ENCODE assay signal across 15 cellular contexts in the genomic region with DNA sequence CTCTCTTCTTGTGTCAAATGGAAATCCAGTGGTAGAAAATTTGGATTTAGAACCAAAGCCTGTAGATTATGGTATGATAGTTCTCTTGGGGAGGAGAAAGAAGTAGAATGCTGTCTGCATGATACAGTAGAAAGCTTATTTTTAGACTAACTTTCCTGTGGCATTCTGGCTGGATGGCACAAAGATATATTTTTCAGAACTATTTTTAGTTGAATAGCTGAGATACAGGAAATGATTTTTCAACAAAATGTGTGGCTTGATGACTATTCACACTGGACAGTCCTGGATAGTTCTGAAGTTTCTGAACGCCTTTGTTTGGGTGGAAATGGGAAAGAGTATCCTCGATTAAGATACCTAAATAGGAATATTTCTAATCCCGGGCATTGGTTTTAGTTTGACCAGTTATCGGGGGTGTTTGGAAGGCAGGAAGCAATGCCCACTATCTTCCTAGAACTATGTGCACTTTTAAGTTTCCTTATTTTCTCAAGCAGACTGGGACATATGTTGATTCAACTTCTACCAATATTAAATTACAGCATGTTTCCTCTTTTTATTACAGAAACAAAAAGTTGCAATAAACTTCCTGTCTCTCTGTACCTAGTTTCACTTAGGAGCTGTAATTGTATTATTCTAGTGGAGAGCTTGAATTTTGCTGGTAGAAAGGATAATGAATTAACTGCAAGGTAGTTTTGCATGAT. TPM values are rescaled to one million over a fixed set of nuclear protein-coding genes. Genes with fewer than 3 reads are reported as not detected.
A peak's percentile ranks its signal among the peaks of the same experiment; 100 is the strongest.
DNase-seq lines count a peak whose midpoint lies in the region; ATAC-seq and TF ChIP-seq lines count a peak whose summit lies in the region.
"Had no signal": no experiment of that assay in that cellular context is flagged by ENCODE, and none has a peak within 500 bp of the region (broad histone marks: within the 10 kb centered on the region; RNA-seq: fewer than 3 reads in every experiment).

No MANE protein-coding gene starts in this region.

- no peaks in the 10 kb centered on the region for H3K9me3 ChIP-seq in heart left ventricle
- H3K9me3 ChIP-seq: esophagus muscularis mucosa, ovary had no signal

- no peaks in the 10 kb centered on the region for H3K9me3 Mint-ChIP-seq in dendritic cell treated with granulocyte-macrophage colony-stimulating factor and Interleukin-4, amounts not matched to agents 40 ng/mL and 50 ng/mL, for 4 days
- H3K9me3 Mint-ChIP-seq in progenitor cell of endocrine pancreas (ENCODE audit: low read depth), result no peaks in the 10 kb centered on the region
- H3K9me3 Mint-ChIP-seq: GM23338 had no signal

- H3K36me3 ChIP-seq in heart left ventricle, result peaks cover 0 to 7% (median 0%) of the 10 kb centered on the region in 9 donors
- H3K36me3 ChIP-seq: ovary had no signal

- H3K27me3 ChIP-seq in heart left ventricle (no peaks in the 10 kb centered on the region), HL-60 (ENCODE audit: insufficient read depth, poor library complexity, severe bottlenecking) (no peaks in the 10 kb centered on the region)
- H3K27me3 ChIP-seq: esophagus muscularis mucosa, ovary had no signal

- H3K4me3 Mint-ChIP-seq in dendritic cell treated with granulocyte-macrophage colony-stimulating factor and Interleukin-4, amounts not matched to agents 40 ng/mL and 50 ng/mL, for 4 days, result peak overlapping the region; percentile 39
- H3K4me3 Mint-ChIP-seq in progenitor cell of endocrine pancreas (ENCODE audit: low read depth), result no peak overlapping the region
- H3K4me3 Mint-ChIP-seq: GM23338 had no signal

- H3K27ac Mint-ChIP-seq in dendritic cell treated with granulocyte-macrophage colony-stimulating factor and Interleukin-4, amounts not matched to agents 40 ng/mL and 50 ng/mL, for 4 days, result peak overlapping the region; percentile 56
- H3K27ac Mint-ChIP-seq in progenitor cell of endocrine pancreas, result no peak overlapping the region
- H3K27ac Mint-ChIP-seq: GM23338 had no signal

- peak overlapping the region in 7 of 12 donors; percentile 0 to 26 (median 18) for H3K4me3 ChIP-seq in heart left ventricle
- no peak overlapping the region for H3K4me3 ChIP-seq in HL-60 (replicated peaks; ENCODE audit: insufficient read depth, low read length)
- H3K4me3 ChIP-seq: esophagus muscularis mucosa, GM23338, ovary had no signal

- peaks cover 0 to 20% (median 0%) of the 10 kb centered on the region in 12 donors for H3K4me1 ChIP-seq in heart left ventricle

- no peak for DNase-seq in heart left ventricle
- no peak for DNase-seq in cardiac septum (ENCODE audit: low spot score)
- no peak for DNase-seq in HL-60 (ENCODE audit: low read depth in 1 of 2, low spot score in 1 of 2)
- no peak for DNase-seq in inferior parietal cortex (ENCODE audit: extremely low spot score)
- DNase-seq in NCI-H2196 (lab: John Stamatoyannopoulos, UW; ENCODE audit: unreplicated experiment), result no peak
- DNase-seq in progenitor cell of endocrine pancreas (ENCODE audit: low spot score, unreplicated experiment), result no peak
- DNase-seq: activated naive CD4-positive, alpha-beta T cell treated with anti-CD3 and anti-CD28 coated beads, Interleukin-2, amount 50 U/mL, for 16 hours; mesendoderm; NCI-H1105 treated with DMSO at 0.1 percent for 48 hours; NCI-H446; ovary had no signal

- peaks cover 15% of the 10 kb centered on the region for H3K4me1 Mint-ChIP-seq in dendritic cell treated with granulocyte-macrophage colony-stimulating factor and Interleukin-4, amounts not matched to agents 40 ng/mL and 50 ng/mL, for 4 days (ENCODE audit: low read depth)
- no peaks in the 10 kb centered on the region for H3K4me1 Mint-ChIP-seq in progenitor cell of endocrine pancreas (ENCODE audit: low read depth)
- H3K4me1 Mint-ChIP-seq: GM23338 had no signal

- intact Hi-C loops in heart left ventricle (cut with DNase I), result no loop called here
- intact Hi-C loops in cardiac septum (cut with DNase I), result no loop called here
- intact Hi-C loops in dendritic cell treated with granulocyte-macrophage colony-stimulating factor and Interleukin-4, amounts not matched to agents 40 ng/mL and 50 ng/mL, for 4 days (cut with micrococcal nuclease), result no loop called here

- no peak for TF ChIP-seq CTCF in heart left ventricle (IDR thresholded peaks at IDR 0.05)
- TF ChIP-seq CTCF in HL-60 (IDR thresholded peaks at IDR 0.05; ENCODE audit: insufficient read depth, low read length), result no peak
- no peak for TF ChIP-seq CTCF in progenitor cell of endocrine pancreas (IDR thresholded peaks at IDR 0.05; ENCODE audit: unreplicated experiment)

- no peaks in the 10 kb centered on the region for H3K36me3 Mint-ChIP-seq in dendritic cell treated with granulocyte-macrophage colony-stimulating factor and Interleukin-4, amounts not matched to agents 40 ng/mL and 50 ng/mL, for 4 days (ENCODE audit: low read depth)
- H3K36me3 Mint-ChIP-seq in progenitor cell of endocrine pancreas (ENCODE audit: insufficient read depth), result no peaks in the 10 kb centered on the region

- ATAC-seq in heart left ventricle (peak in 1 of 4 donors; percentile 24), GM19023 (IDR thresholded peaks at IDR 0.05; ENCODE audit: unreplicated experiment) (no peak)
- ATAC-seq: GM23338 had no signal

- WGBS in heart left ventricle, 4 donors, result 46 to 65% (median 55%) methylated on average over 4 of the region's 4 CpGs

- TF ChIP-seq POLR2A in heart left ventricle (IDR thresholded peaks at IDR 0.05), result no peak

- peak overlapping the region in 4 of 12 donors; percentile 2 to 78 (median 18) for H3K27ac ChIP-seq in heart left ventricle
- H3K27ac ChIP-seq in HL-60 (replicated peaks), result peak overlapping the region; percentile 9; the same call in 1 of the 2 replicates
- H3K27ac ChIP-seq: esophagus muscularis mucosa, ovary had no signal

- H3K27me3 Mint-ChIP-seq in dendritic cell treated with granulocyte-macrophage colony-stimulating factor and Interleukin-4, amounts not matched to agents 40 ng/mL and 50 ng/mL, for 4 days, result no peaks in the 10 kb centered on the region
- no peaks in the 10 kb centered on the region for H3K27me3 Mint-ChIP-seq in progenitor cell of endocrine pancreas

RNA-seq across cellular contexts. Expression of a gene that starts 32.1 kb away (rescaled TPM):
- total RNA-seq in heart left ventricle (1 to 10 TPM in 2 of 9 donors, under 1 TPM in 7; 0.14 to 1.6 (median 0.56) TPM), cardiac septum (0.94 TPM), progenitor cell of endocrine pancreas (0.16 and 0.17 TPM in 2 replicates)
- under 1 TPM; 0.22 to 0.30 TPM for polyA plus RNA-seq in heart left ventricle

RNA-seq across cellular contexts. Expression of a gene that starts 48.2 kb away (rescaled TPM):
- total RNA-seq in heart left ventricle (10 to 100 TPM; 12.7 to 23.7 (median 17.9) TPM), cardiac septum (15.6 TPM), progenitor cell of endocrine pancreas (15.9 and 16.5 TPM in 2 replicates)
- 10 to 100 TPM; 21.0 to 23.7 TPM for polyA plus RNA-seq in heart left ventricle
